In the genomic region with DNA sequence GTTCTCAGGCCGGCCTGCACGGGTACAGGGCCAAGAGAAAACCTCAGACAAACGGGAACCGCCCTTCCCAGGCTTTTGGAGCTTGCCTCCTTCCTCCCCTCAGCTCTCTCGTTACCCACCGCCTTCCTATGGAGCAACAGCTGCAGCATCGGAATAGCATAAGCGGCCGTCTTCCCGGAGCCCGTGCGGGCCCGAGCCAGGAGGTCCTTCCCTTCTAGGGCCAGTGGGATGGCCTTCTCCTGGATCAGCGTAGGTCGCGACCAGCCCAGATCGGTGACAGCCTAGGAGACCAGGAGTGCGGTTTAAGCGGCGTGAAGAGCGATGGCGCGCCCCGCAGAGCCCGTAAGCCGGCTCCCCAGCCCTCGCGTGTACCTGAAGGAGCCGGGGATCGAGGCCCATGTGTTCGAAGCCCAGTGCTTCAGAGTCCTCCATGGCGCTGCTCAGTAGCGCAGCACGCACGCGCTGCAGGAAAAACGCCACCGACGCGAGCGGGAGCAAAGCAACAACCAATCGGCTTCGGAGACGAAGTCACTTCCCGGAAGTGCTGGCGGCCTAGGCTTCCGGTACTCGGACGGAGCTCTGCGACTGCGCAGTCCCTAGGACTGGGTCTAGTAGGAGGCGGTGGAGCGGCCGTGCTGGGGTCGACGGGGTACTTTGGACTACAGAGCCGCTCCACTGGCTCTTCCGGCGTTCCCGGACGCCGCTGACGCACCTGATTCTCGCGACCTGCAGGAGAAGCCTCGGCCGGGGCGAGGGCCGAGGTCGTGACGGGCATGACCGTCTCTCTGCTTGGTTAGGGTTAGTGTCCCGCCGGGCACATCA, we compare ENCODE assay signal across 1 cellular context.
TF ChIP-seq lines count a peak whose summit lies in the region.

A gene with protein sequence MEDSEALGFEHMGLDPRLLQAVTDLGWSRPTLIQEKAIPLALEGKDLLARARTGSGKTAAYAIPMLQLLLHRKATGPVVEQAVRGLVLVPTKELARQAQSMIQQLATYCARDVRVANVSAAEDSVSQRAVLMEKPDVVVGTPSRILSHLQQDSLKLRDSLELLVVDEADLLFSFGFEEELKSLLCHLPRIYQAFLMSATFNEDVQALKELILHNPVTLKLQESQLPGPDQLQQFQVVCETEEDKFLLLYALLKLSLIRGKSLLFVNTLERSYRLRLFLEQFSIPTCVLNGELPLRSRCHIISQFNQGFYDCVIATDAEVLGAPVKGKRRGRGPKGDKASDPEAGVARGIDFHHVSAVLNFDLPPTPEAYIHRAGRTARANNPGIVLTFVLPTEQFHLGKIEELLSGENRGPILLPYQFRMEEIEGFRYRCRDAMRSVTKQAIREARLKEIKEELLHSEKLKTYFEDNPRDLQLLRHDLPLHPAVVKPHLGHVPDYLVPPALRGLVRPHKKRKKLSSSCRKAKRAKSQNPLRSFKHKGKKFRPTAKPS (minus strand): TSS at position 445 of the 822 bp plus-strand sequence. CDS start 13 bp downstream, at position 432.

TF ChIP-seq in SK-N-SH, 30 proteins besides CTCF, POLR2A, EP300 and RAD21 (continued from another document):
- TF ChIP-seq, protein P1, sequence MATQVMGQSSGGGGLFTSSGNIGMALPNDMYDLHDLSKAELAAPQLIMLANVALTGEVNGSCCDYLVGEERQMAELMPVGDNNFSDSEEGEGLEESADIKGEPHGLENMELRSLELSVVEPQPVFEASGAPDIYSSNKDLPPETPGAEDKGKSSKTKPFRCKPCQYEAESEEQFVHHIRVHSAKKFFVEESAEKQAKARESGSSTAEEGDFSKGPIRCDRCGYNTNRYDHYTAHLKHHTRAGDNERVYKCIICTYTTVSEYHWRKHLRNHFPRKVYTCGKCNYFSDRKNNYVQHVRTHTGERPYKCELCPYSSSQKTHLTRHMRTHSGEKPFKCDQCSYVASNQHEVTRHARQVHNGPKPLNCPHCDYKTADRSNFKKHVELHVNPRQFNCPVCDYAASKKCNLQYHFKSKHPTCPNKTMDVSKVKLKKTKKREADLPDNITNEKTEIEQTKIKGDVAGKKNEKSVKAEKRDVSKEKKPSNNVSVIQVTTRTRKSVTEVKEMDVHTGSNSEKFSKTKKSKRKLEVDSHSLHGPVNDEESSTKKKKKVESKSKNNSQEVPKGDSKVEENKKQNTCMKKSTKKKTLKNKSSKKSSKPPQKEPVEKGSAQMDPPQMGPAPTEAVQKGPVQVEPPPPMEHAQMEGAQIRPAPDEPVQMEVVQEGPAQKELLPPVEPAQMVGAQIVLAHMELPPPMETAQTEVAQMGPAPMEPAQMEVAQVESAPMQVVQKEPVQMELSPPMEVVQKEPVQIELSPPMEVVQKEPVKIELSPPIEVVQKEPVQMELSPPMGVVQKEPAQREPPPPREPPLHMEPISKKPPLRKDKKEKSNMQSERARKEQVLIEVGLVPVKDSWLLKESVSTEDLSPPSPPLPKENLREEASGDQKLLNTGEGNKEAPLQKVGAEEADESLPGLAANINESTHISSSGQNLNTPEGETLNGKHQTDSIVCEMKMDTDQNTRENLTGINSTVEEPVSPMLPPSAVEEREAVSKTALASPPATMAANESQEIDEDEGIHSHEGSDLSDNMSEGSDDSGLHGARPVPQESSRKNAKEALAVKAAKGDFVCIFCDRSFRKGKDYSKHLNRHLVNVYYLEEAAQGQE (IDR thresholded peaks at IDR 0.05; ENCODE audit: low read depth, low read length) = peak; percentile 38; the same call in 1 of the 2 replicates
TF ChIP-seq in SK-N-SH: peak in this region for 12.
